Comparison of ENCODE assay signal across 16 cellular contexts in the genomic region with DNA sequence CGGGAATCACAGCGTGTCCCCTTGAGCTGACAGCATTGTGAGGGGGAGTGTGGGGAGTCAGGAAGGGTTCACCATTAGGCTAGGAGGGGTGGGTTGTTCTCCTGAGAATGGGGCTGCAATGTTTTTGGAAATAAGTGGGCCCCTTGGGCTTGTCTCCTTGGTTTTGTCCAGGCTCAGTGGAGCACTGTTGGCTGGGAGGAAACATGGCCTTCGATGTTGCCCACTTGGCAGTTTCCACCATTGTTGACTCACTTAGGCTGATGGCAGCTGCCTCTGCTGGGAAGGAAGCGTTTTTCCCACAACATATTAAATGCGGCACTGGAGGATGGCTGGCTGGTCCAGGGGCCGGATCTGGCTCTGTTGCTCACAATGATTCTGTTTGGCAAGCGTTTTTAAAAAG.
DNase-seq lines count a peak whose midpoint lies in the region; ATAC-seq and TF ChIP-seq lines count a peak whose summit lies in the region.
"Had no signal": no experiment of that assay in that cellular context is flagged by ENCODE, and none has a peak within 500 bp of the region (broad histone marks: within the 10 kb centered on the region; RNA-seq: fewer than 3 reads in every experiment).

No MANE protein-coding gene starts in this region.

- H3K4me3 ChIP-seq in AG10803 (ENCODE audit: low read length) = no peak overlapping the region
- H3K4me3 ChIP-seq in gastroesophageal sphincter = no peak overlapping the region
- H3K4me3 ChIP-seq: ascending aorta, esophagus squamous epithelium, GM12878 had no signal

- no peak for TF ChIP-seq EP300 in gastroesophageal sphincter (IDR thresholded peaks at IDR 0.05)

- ATAC-seq in gastroesophageal sphincter = peak; percentile 58
- ATAC-seq in HG02642 (IDR thresholded peaks at IDR 0.05; ENCODE audit: poor library complexity, unreplicated experiment) = no peak
- ATAC-seq in HG03095 (IDR thresholded peaks at IDR 0.05; ENCODE audit: unreplicated experiment) = no peak
- ATAC-seq: GM12878; naive thymus-derived CD8-positive, alpha-beta T cell; WTC11 had no signal

- DNase-seq in AG10803 (ENCODE audit: low read depth) (peak; percentile 57), RPMI7951 (ENCODE audit: low read depth) (peak; percentile 56), nucleus accumbens (lab: John Stamatoyannopoulos, UW) (peak in 41 of 56 donors; percentile 13 to 85 (median 47)), OCI-M1 (lab: John Stamatoyannopoulos, UW) (no peak)
- no peak for DNase-seq in activated CD8-positive, alpha-beta memory T cell treated with anti-CD3 and anti-CD28 coated beads for 24 hours
- DNase-seq: ACHN; activated gamma-delta T cell treated with Interleukin-2 at 50 U/mL for 16 hours; esophagus squamous epithelium; naive thymus-derived CD8-positive, alpha-beta T cell; NCI-H1417 treated with DMSO at 0.1 percent for 48 hours had no signal

- no peaks in the 10 kb centered on the region for H3K36me3 ChIP-seq in gastroesophageal sphincter
- H3K36me3 ChIP-seq: ascending aorta, esophagus squamous epithelium had no signal

- no peaks in the 10 kb centered on the region for H3K9me3 ChIP-seq in gastroesophageal sphincter
- H3K9me3 ChIP-seq: ascending aorta, esophagus squamous epithelium had no signal

- 45 to 72% methylated on average over 4 to 7 of the region's 7 CpGs for WGBS in gastroesophageal sphincter (ENCODE audit: low coverage in 1 of 2), 2 donors

- H3K27me3 ChIP-seq in gastroesophageal sphincter = no peaks in the 10 kb centered on the region
- H3K27me3 ChIP-seq: ascending aorta, esophagus squamous epithelium had no signal

- H3K27ac ChIP-seq in gastroesophageal sphincter = no peak overlapping the region
- H3K27ac ChIP-seq: ascending aorta, esophagus squamous epithelium had no signal

- TF ChIP-seq POLR2A in gastroesophageal sphincter (IDR thresholded peaks at IDR 0.05) = no peak

- H3K4me1 ChIP-seq in gastroesophageal sphincter = peaks cover 0 to 3% (median 0%) of the 10 kb centered on the region in 3 donors
- H3K4me1 ChIP-seq: ascending aorta had no signal

- TF ChIP-seq CTCF in AG10803 (conservative IDR thresholded peaks at IDR 0.05; ENCODE audit: low read length) (no peak), gastroesophageal sphincter (IDR thresholded peaks at IDR 0.05) (no peak)

Comparison
In these comparisons a context has a peak if more than half of its experiments do, and no peak if none do; other contexts are left out.
1. DNase-seq: peak in AG10803 (single experiment), RPMI7951 (single experiment) and nucleus accumbens (41 of 56); none in activated CD8-positive, alpha-beta memory T cell treated with anti-CD3 and anti-CD28 coated beads for 24 hours (single experiment) and OCI-M1 (single experiment).